ENCODE assay signal across 18 cellular contexts in genomic region chr2:207078186-207078798, GRCh38.
"Had no signal": no experiment of that assay in that cellular context is flagged by ENCODE, and none has a peak within 500 bp of the region (broad histone marks: within the 10 kb centered on the region; RNA-seq: fewer than 3 reads in every experiment).

No MANE protein-coding gene starts in this region.

- H3K27me3 ChIP-seq: hepatocyte, thyroid gland had no signal

- H3K9me3 ChIP-seq: lower lobe of right lung, SK-N-SH, thyroid gland had no signal

- DNase-seq: activated CD4-positive, alpha-beta memory T cell treated with anti-CD3 and anti-CD28 coated beads, Interleukin-2, amount 10 ng/mL, durations not matched to agents 7 days and 5 days; activated CD4-positive, alpha-beta T cell treated with anti-CD3 and anti-CD28 coated beads for 48 hours; activated CD4-positive, CD25-positive, alpha-beta regulatory T cell; activated CD8-positive, alpha-beta memory T cell treated with anti-CD3 and anti-CD28 coated beads, Interleukin-2, amount 10 ng/mL, durations not matched to agents 7 days and 5 days; activated naive CD4-positive, alpha-beta T cell; cortex of kidney; effector CD4-positive, alpha-beta T cell; islet precursor cell; lower lobe of right lung; SK-N-SH; stimulated activated CD4-positive, alpha-beta T cell treated with anti-CD3 and anti-CD28 coated beads, Interleukin-4, amount 100 ng/mL, for 24 hours; T-helper 1 cell; T1000; thyroid gland had no signal

- ATAC-seq: activated CD8-positive, alpha-beta memory T cell treated with anti-CD3 and anti-CD28 coated beads, Interleukin-2, amount 10 ng/mL, durations not matched to agents 7 days and 5 days; lower lobe of right lung; sciatic nerve; stimulated activated effector memory CD8-positive, alpha-beta T cell treated with anti-CD3 and anti-CD28 coated beads, Interleukin-12 subunit alpha, Interleukin-12 subunit beta, amount 100 ng/mL, for 72 hours had no signal

- H3K27ac ChIP-seq: hepatocyte, lower lobe of right lung, thyroid gland had no signal

- H3K4me1 ChIP-seq: thyroid gland had no signal

- H3K4me3 ChIP-seq: hepatocyte, lower lobe of right lung, smooth muscle cell, thyroid gland had no signal
